Comparison of ENCODE assay signal across 10 cellular contexts in the genomic region with DNA sequence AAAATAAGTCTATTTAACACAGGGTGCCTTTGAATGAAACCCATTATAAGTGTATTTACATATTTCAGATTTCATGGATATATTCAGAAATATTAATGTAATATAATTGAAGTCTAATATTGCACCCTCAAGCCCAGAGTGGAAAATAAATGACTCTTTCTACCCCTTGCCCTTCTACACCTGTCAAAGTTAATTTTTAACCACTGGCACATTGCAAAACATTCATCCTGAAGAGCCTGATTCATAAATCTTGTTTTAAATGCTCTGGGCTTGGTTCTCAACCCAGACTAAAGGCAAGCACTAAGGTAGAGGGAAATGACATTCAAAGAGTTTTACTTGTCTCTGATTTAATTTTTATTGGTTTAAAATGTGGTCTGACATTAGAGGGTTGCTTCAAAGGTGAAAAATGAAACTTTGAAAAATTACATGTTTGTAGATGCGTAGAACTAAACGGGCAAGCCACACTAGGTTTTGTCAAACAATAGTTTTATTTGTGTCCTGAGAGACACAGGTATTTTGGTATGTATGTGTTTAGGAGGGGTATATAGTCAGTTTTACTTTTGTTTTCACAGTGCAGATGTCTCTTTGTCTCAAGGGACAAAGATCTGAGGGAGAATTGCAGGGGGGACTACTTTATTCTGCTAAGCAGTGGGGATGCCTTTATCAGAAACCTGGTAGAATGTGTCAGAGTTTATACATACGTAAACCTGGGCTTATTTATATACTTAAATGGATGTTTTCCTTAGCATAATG.
DNase-seq lines count a peak whose midpoint lies in the region; ATAC-seq and TF ChIP-seq lines count a peak whose summit lies in the region.
"Had no signal": no experiment of that assay in that cellular context is flagged by ENCODE, and none has a peak within 500 bp of the region (broad histone marks: within the 10 kb centered on the region; RNA-seq: fewer than 3 reads in every experiment).

No MANE protein-coding gene starts in this region.

- peaks cover 76% of the 10 kb centered on the region for H3K4me1 Mint-ChIP-seq in T-helper 2 cell treated with Interferon-gamma antibody and Interleukin-4, amounts not matched to agents 5 μg/mL and 100 μg/mL, for 36 hours (ENCODE audit: low read depth)
- H3K4me1 Mint-ChIP-seq in central memory CD8-positive, alpha-beta T cell, result peaks cover 82% of the 10 kb centered on the region

- H3K79me2 ChIP-seq in GM23248 (ENCODE audit: insufficient read depth), result peaks cover 11% of the 10 kb centered on the region

- H2AFZ ChIP-seq in GM23248, result no peak overlapping the region

- H3K27ac ChIP-seq in spleen (peak overlapping the region; percentile 4 to 92 (median 87)), GM23248 (no peak overlapping the region)

- peaks cover 65% of the 10 kb centered on the region for H3K36me3 Mint-ChIP-seq in T-helper 2 cell treated with Interferon-gamma antibody and Interleukin-4, amounts not matched to agents 5 μg/mL and 100 μg/mL, for 36 hours (ENCODE audit: low read depth)
- H3K36me3 Mint-ChIP-seq in central memory CD8-positive, alpha-beta T cell (ENCODE audit: insufficient read depth), result peaks cover 58% of the 10 kb centered on the region

- H3K4me3 ChIP-seq in spleen, result peak overlapping the region in 1 of 8 donors; percentile 73
- H3K4me3 ChIP-seq in GM23248, result no peak overlapping the region

- DNase-seq in T-helper 2 cell treated with Interferon-gamma antibody and Interleukin-4, amounts not matched to agents 5 μg/mL and 100 μg/mL, for 36 hours (ENCODE audit: low spot score), result no peak
- DNase-seq in T-helper 2 cell (no peak), spleen (no peak), GM23248 (no peak), cortex of kidney (lab: John Stamatoyannopoulos, UW) (no peak)
- DNase-seq in central memory CD8-positive, alpha-beta T cell (ENCODE audit: low spot score in 2 of 2), result no peak
- DNase-seq in activated CD4-positive, alpha-beta T cell treated with anti-CD3 and anti-CD28 coated beads for 4 hours, result no peak
- DNase-seq: H7; NK-92 treated with Interleukin-12 subunit alpha and Interleukin-12 subunit beta, amount 100 ng/mL, for 24 hours had no signal

- no peak overlapping the region for H3K4me2 ChIP-seq in GM23248 (ENCODE audit: unreplicated experiment)

- no peak for TF ChIP-seq POLR2A in spleen (IDR thresholded peaks at IDR 0.05)

- no peaks in the 10 kb centered on the region for H3K27me3 Mint-ChIP-seq in T-helper 2 cell treated with Interferon-gamma antibody and Interleukin-4, amounts not matched to agents 5 μg/mL and 100 μg/mL, for 36 hours (ENCODE audit: low read depth)
- no peaks in the 10 kb centered on the region for H3K27me3 Mint-ChIP-seq in central memory CD8-positive, alpha-beta T cell

- peak overlapping the region; percentile 85 for H3K4me3 Mint-ChIP-seq in T-helper 2 cell treated with Interferon-gamma antibody and Interleukin-4, amounts not matched to agents 5 μg/mL and 100 μg/mL, for 36 hours
- peak overlapping the region; percentile 91 for H3K4me3 Mint-ChIP-seq in central memory CD8-positive, alpha-beta T cell

- H3K9me2 ChIP-seq in GM23248 (ENCODE audit: insufficient read depth), result no peaks in the 10 kb centered on the region

- H3K4me1 ChIP-seq in spleen (peaks cover 36 to 85% (median 65%) of the 10 kb centered on the region in 6 donors), GM23248 (ENCODE audit: insufficient read depth) (peaks cover 34% of the 10 kb centered on the region)

- intact Hi-C loops in spleen (cut with DNase I; ENCODE audit: low total_unique reads), result loop anchor here (5.0 kb wide), 1 partner anchor 677 kb away; no protein-coding TSS in a partner anchor

- no peaks in the 10 kb centered on the region for H3K27me3 ChIP-seq in spleen (replicated peaks in 1 of 7)
- H3K27me3 ChIP-seq in GM23248 (replicated peaks; ENCODE audit: insufficient read depth), result no peaks in the 10 kb centered on the region

- ATAC-seq in HG03064 (IDR thresholded peaks at IDR 0.05; ENCODE audit: low read depth, unreplicated experiment), result peak; percentile 35
- no peak for ATAC-seq in central memory CD8-positive, alpha-beta T cell (replicated peaks; ENCODE audit: extremely low read depth, poor library complexity, severe bottlenecking)

- H3F3A ChIP-seq in GM23248 (ENCODE audit: insufficient read depth), result peaks cover 22% of the 10 kb centered on the region; the same call in 1 of the 2 replicates

- no peaks in the 10 kb centered on the region for H4K20me1 ChIP-seq in GM23248 (ENCODE audit: insufficient read depth)

- 50 to 71% (median 66%) methylated on average over 3 of the region's 3 CpGs for WGBS in spleen, 5 donors
- WGBS in GM23248 (ENCODE audit: low coverage in 1 of 2, low lambda C conversion rate in 2 of 2, missing lambda C conversion rate in 2 of 2), 2 experiments, result 79 to 80% methylated on average over 3 of the region's 3 CpGs

- H3K9me3 ChIP-seq in spleen, result no peaks in the 10 kb centered on the region
- no peaks in the 10 kb centered on the region for H3K9me3 ChIP-seq in GM23248 (ENCODE audit: low read depth)

- in situ Hi-C loops in GM23248 (cut with MboI), result loop anchor here (5.0 to 10.0 kb wide), 2 partner anchors 172 to 680 kb away; no protein-coding TSS in a partner anchor

- no peak for TF ChIP-seq CTCF in spleen (IDR thresholded peaks at IDR 0.05 in 8 of 11, conservative IDR thresholded peaks at IDR 0.05 in 3 of 11)

- H3K9me3 Mint-ChIP-seq in T-helper 2 cell treated with Interferon-gamma antibody and Interleukin-4, amounts not matched to agents 5 μg/mL and 100 μg/mL, for 36 hours, result no peaks in the 10 kb centered on the region
- no peaks in the 10 kb centered on the region for H3K9me3 Mint-ChIP-seq in central memory CD8-positive, alpha-beta T cell

- no peak overlapping the region for H3K9ac ChIP-seq in GM23248

- peaks cover 3 to 60% (median 35%) of the 10 kb centered on the region in 6 donors for H3K36me3 ChIP-seq in spleen
- peaks cover 29% of the 10 kb centered on the region for H3K36me3 ChIP-seq in GM23248 (ENCODE audit: low read depth)

- peak overlapping the region; percentile 80 for H3K27ac Mint-ChIP-seq in T-helper 2 cell treated with Interferon-gamma antibody and Interleukin-4, amounts not matched to agents 5 μg/mL and 100 μg/mL, for 36 hours
- peak overlapping the region; percentile 77 for H3K27ac Mint-ChIP-seq in central memory CD8-positive, alpha-beta T cell (ENCODE audit: low read depth)
